12 cellular contexts compared by ENCODE assay signal in genomic region chr6:28541996-28542395, GRCh38. TPM values are rescaled to one million over a fixed set of nuclear protein-coding genes. Genes with fewer than 3 reads are reported as not detected.
A peak's percentile ranks its signal among the peaks of the same experiment; 100 is the strongest.
DNase-seq lines count a peak whose midpoint lies in the region; ATAC-seq, FAIRE-seq and TF ChIP-seq lines count a peak whose summit lies in the region.
"Had no signal": no experiment of that assay in that cellular context is flagged by ENCODE, and none has a peak within 500 bp of the region (broad histone marks: within the 10 kb centered on the region; RNA-seq: fewer than 3 reads in every experiment).

No MANE protein-coding gene starts in this region.

- DNase-seq in Calu3 (no peak), LNCaP clone FGC (ENCODE audit: low read depth) (no peak), bronchial epithelial cell (ENCODE audit: low read depth) (no peak), HPDE6-E6E7 (ENCODE audit: extremely low spot score) (no peak), AG20443 (ENCODE audit: low spot score) (no peak)
- DNase-seq: cortex of kidney, heart right ventricle, T1000 had no signal

- H3K27me3 Mint-ChIP-seq in Calu3 (ENCODE audit: unreplicated experiment) (no peaks in the 10 kb centered on the region), nephron (ENCODE audit: low read depth) (peaks cover 17% of the 10 kb centered on the region)

- H3K27ac Mint-ChIP-seq in Calu3 (ENCODE audit: unreplicated experiment), result peak overlapping the region; percentile 96
- peak overlapping the region; percentile 96 to 99 (median 97) for H3K27ac Mint-ChIP-seq in nephron

- H3K4me1 Mint-ChIP-seq in Calu3 (ENCODE audit: low read depth, unreplicated experiment) (peaks cover 10% of the 10 kb centered on the region), nephron (peaks cover 19% of the 10 kb centered on the region)

- no peaks in the 10 kb centered on the region for H3K36me3 ChIP-seq in bronchial epithelial cell (ENCODE audit: control insufficient read depth, insufficient read depth, low read length)
- H3K36me3 ChIP-seq: heart right ventricle, tibial nerve had no signal

- no peaks in the 10 kb centered on the region for H3K9me3 Mint-ChIP-seq in Calu3 (ENCODE audit: low read depth, unreplicated experiment)
- H3K9me3 Mint-ChIP-seq in nephron, result peaks cover 5% of the 10 kb centered on the region

- intact Hi-C loops in Calu3 (cut with micrococcal nuclease; ENCODE audit: unreplicated experiment), result loop anchor here (5.0 kb wide), 1 partner anchor 45 kb away; a partner anchor contains a TSS

- no peak for FAIRE-seq in bronchial epithelial cell (lab: Jason Lieb, UNC)

- no TSS peak for BruUV-seq in Calu3 (replicated peaks; lab: Mats Ljungman, UMichigan)

- ATAC-seq in GM18867 (IDR thresholded peaks at IDR 0.05; ENCODE audit: unreplicated experiment) (no peak), GM19467 (IDR thresholded peaks at IDR 0.05; ENCODE audit: unreplicated experiment) (no peak)

- H3K4me3 Mint-ChIP-seq in Calu3 (ENCODE audit: low read depth, unreplicated experiment), result peak overlapping the region; percentile 64
- H3K4me3 Mint-ChIP-seq in nephron, result peak overlapping the region; percentile 89 to 90 (median 89)

- CTCF ChIA-PET in Calu3 (lab: Charles Lee), result interaction anchor here (0.8 to 1.8 kb wide), 7 partner anchors 12 to 474 kb away, joined by 3 to 8 read pairs (median 4); a partner anchor contains a TSS

- peak overlapping the region; percentile 65 for H3K4me3 ChIP-seq in LNCaP clone FGC (ENCODE audit: low read depth, low read length)
- H3K4me3 ChIP-seq in bronchial epithelial cell (ENCODE audit: low read depth, low read length), result peak overlapping the region; percentile 25

- no peak for TF ChIP-seq CTCF in Calu3 (IDR thresholded peaks at IDR 0.05; ENCODE audit: unreplicated experiment)
- TF ChIP-seq CTCF in LNCaP clone FGC (IDR thresholded peaks at IDR 0.05; ENCODE audit: control insufficient read depth, extremely low read depth, insufficient read depth), result no peak
- TF ChIP-seq CTCF in bronchial epithelial cell (IDR thresholded peaks at IDR 0.05; ENCODE audit: insufficient read depth, low read length, severe bottlenecking), result no peak
- TF ChIP-seq CTCF in nephron (IDR thresholded peaks at IDR 0.05; ENCODE audit: unreplicated experiment in 3 of 3), result no peak

- peaks cover 8% of the 10 kb centered on the region for H3K36me3 Mint-ChIP-seq in Calu3 (ENCODE audit: insufficient read depth, unreplicated experiment)
- no peaks in the 10 kb centered on the region for H3K36me3 Mint-ChIP-seq in nephron (ENCODE audit: low read depth)

- H3K27me3 ChIP-seq in bronchial epithelial cell (ENCODE audit: control insufficient read depth, insufficient read depth, low read length), result no peaks in the 10 kb centered on the region

RNA-seq across cellular contexts. Expression of gene GPX5, which starts 16.3 kb away (rescaled TPM):
- total RNA-seq in Calu3 (2022), result not detected in 2 replicates
- total RNA-seq in bronchial epithelial cell, result not detected in 2 replicates
- total RNA-seq: heart right ventricle, tibial nerve had no signal

RNA-seq across cellular contexts. Expression of gene GPX6, which starts 26.4 kb away (rescaled TPM):
- total RNA-seq in Calu3 (2022), result not detected in 2 replicates
- total RNA-seq in bronchial epithelial cell, result not detected in 2 replicates
- total RNA-seq: heart right ventricle, tibial nerve had no signal
